1 cellular context compared by ENCODE assay signal in genomic region chr20:32731882-32732266, GRCh38.
TF ChIP-seq lines count a peak whose summit lies in the region.

No MANE protein-coding gene starts in this region.

TF ChIP-seq in HepG2, 621 proteins besides CTCF, POLR2A, EP300 and RAD21 (continued from another document and continues in another):
- TF ChIP-seq TEAD2 (CRISPR knock-in tag; IDR thresholded peaks at IDR 0.05) (no peak), RBAK (CRISPR knock-in tag; IDR thresholded peaks at IDR 0.05) (no peak), ZNF776 (CRISPR knock-in tag; IDR thresholded peaks at IDR 0.05) (no peak), ZNF441 (CRISPR knock-in tag; IDR thresholded peaks at IDR 0.05; ENCODE audit: borderline replicate concordance) (peak; percentile 97), RXRA (CRISPR knock-in tag; IDR thresholded peaks at IDR 0.05) (peak; percentile 78; the same call in 1 of the 2 replicates), ZNF773 (CRISPR knock-in tag; IDR thresholded peaks at IDR 0.05; ENCODE audit: borderline replicate concordance) (no peak), CEBPZ (IDR thresholded peaks at IDR 0.05; ENCODE audit: low read length) (no peak), PHF21A (CRISPR knock-in tag; IDR thresholded peaks at IDR 0.05) (peak; percentile 78), ESRRA (CRISPR knock-in tag; IDR thresholded peaks at IDR 0.05; ENCODE audit: low read depth) (0 out of 2 replicates have a peak, but pooled peaks have one; percentile 67), PPARG (CRISPR knock-in tag; conservative IDR thresholded peaks at IDR 0.05) (0 out of 2 replicates have a peak, but pooled peaks have one; percentile 17), FOXO1 (CRISPR knock-in tag; IDR thresholded peaks at IDR 0.05) (no peak), GATAD2A (CRISPR knock-in tag; IDR thresholded peaks at IDR 0.05) (peak; percentile 49; the same call in 1 of the 2 replicates), MAX (IDR thresholded peaks at IDR 0.05) (peak; percentile 28; the same call in 1 of the 2 replicates), SMARCE1 (IDR thresholded peaks at IDR 0.05; ENCODE audit: borderline replicate concordance) (no peak), ATF3 (CRISPR knock-in tag; IDR thresholded peaks at IDR 0.05) (0 out of 2 replicates have a peak, but pooled peaks have one; percentile 8), ZNF775 (CRISPR knock-in tag; IDR thresholded peaks at IDR 0.05; ENCODE audit: borderline replicate concordance) (no peak), KLF11 (CRISPR knock-in tag; IDR thresholded peaks at IDR 0.05) (no peak), IKZF5 (CRISPR knock-in tag; IDR thresholded peaks at IDR 0.05) (peak; percentile 27; the same call in 1 of the 2 replicates), ZNF337 (CRISPR knock-in tag; IDR thresholded peaks at IDR 0.05; ENCODE audit: borderline replicate concordance, low read depth) (no peak), SALL1 (CRISPR knock-in tag; IDR thresholded peaks at IDR 0.05) (peak; percentile 79), BRCA1 (CRISPR knock-in tag; IDR thresholded peaks at IDR 0.05) (no peak), ZSCAN30 (CRISPR knock-in tag; IDR thresholded peaks at IDR 0.05) (no peak), ZKSCAN5 (CRISPR knock-in tag; IDR thresholded peaks at IDR 0.05) (no peak), ZNF501 (CRISPR knock-in tag; IDR thresholded peaks at IDR 0.05) (peak; percentile 59; the same call in 1 of the 2 replicates), PRDM15 (CRISPR knock-in tag; IDR thresholded peaks at IDR 0.05) (no peak), PAX8 (CRISPR knock-in tag; IDR thresholded peaks at IDR 0.05; ENCODE audit: borderline replicate concordance) (no peak), ZNF138 (CRISPR knock-in tag; IDR thresholded peaks at IDR 0.05; ENCODE audit: low read depth) (no peak), MYC (CRISPR knock-in tag; IDR thresholded peaks at IDR 0.05; ENCODE audit: borderline replicate concordance) (no peak; the same call in 1 of the 2 replicates), AHDC1 (CRISPR knock-in tag; IDR thresholded peaks at IDR 0.05; ENCODE audit: borderline replicate concordance) (peak; percentile 53; the same call in 1 of the 2 replicates), ZNF317 (CRISPR knock-in tag; IDR thresholded peaks at IDR 0.05) (0 out of 2 replicates have a peak, but pooled peaks have one; percentile 44), ZNF142 (CRISPR knock-in tag; IDR thresholded peaks at IDR 0.05) (no peak), ZNF432 (CRISPR knock-in tag; IDR thresholded peaks at IDR 0.05; ENCODE audit: borderline replicate concordance) (no peak), ZFP91 (CRISPR knock-in tag; IDR thresholded peaks at IDR 0.05; ENCODE audit: borderline replicate concordance) (no peak), E2F5 (CRISPR knock-in tag; conservative IDR thresholded peaks at IDR 0.05) (no peak), RCOR2 (CRISPR knock-in tag; IDR thresholded peaks at IDR 0.05) (peak; percentile 71; the same call in 1 of the 2 replicates)
